Comparison of ENCODE assay signal across 8 cellular contexts in genomic region chr16:72561-73537, GRCh38. TPM values are rescaled to one million over a fixed set of nuclear protein-coding genes. Genes with fewer than 3 reads are reported as not detected.
DNase-seq lines count a peak whose midpoint lies in the region; ATAC-seq, FAIRE-seq and TF ChIP-seq lines count a peak whose summit lies in the region.

A gene with protein sequence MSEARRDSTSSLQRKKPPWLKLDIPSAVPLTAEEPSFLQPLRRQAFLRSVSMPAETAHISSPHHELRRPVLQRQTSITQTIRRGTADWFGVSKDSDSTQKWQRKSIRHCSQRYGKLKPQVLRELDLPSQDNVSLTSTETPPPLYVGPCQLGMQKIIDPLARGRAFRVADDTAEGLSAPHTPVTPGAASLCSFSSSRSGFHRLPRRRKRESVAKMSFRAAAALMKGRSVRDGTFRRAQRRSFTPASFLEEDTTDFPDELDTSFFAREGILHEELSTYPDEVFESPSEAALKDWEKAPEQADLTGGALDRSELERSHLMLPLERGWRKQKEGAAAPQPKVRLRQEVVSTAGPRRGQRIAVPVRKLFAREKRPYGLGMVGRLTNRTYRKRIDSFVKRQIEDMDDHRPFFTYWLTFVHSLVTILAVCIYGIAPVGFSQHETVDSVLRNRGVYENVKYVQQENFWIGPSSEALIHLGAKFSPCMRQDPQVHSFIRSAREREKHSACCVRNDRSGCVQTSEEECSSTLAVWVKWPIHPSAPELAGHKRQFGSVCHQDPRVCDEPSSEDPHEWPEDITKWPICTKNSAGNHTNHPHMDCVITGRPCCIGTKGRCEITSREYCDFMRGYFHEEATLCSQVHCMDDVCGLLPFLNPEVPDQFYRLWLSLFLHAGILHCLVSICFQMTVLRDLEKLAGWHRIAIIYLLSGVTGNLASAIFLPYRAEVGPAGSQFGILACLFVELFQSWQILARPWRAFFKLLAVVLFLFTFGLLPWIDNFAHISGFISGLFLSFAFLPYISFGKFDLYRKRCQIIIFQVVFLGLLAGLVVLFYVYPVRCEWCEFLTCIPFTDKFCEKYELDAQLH (minus strand): TSS chr16:72631. CDS start chr16:65015, 7,616 bp downstream.

- POLR2A ChIA-PET in PC-9 (lab: Charles Lee; ENCODE audit: unreplicated experiment): no interaction called here

- peaks cover 34% of the 10 kb centered on the region; the same call in 1 of the 2 replicates for H3F3A ChIP-seq in PC-9 (ENCODE audit: insufficient read depth, low read depth)

- ATAC-seq in right lobe of liver (peak; percentile 73 to 83 (median 79)), HG03457 (IDR thresholded peaks at IDR 0.05; ENCODE audit: unreplicated experiment) (no peak), GM21576 (IDR thresholded peaks at IDR 0.05; ENCODE audit: unreplicated experiment) (no peak)

- peak within 1 kb of the TSS; percentile 92 for H3K4me2 ChIP-seq in PC-9

- H2AFZ ChIP-seq in PC-9: peak within 1 kb of the TSS; percentile 70

- H3K9me3 ChIP-seq in PC-9 (ENCODE audit: insufficient read depth, low read depth): no peaks in the 10 kb centered on the region
- no peaks in the 10 kb centered on the region for H3K9me3 ChIP-seq in duodenal mucosa (ENCODE audit: control insufficient read depth in 1 of 2, low read length in 2 of 2)
- no peaks in the 10 kb centered on the region for H3K9me3 ChIP-seq in right lobe of liver

- H3K36me3 ChIP-seq in PC-9 (ENCODE audit: low read depth) (no peaks in the 10 kb centered on the region), duodenal mucosa (ENCODE audit: control insufficient read depth in 1 of 2, insufficient read depth in 2 of 2, low read length in 2 of 2) (no peaks in the 10 kb centered on the region), right lobe of liver (no peaks in the 10 kb centered on the region)

- peaks cover 45% of the 10 kb centered on the region for H3K4me1 ChIP-seq in PC-9 (replicated peaks; ENCODE audit: insufficient read depth)
- H3K4me1 ChIP-seq in duodenal mucosa (ENCODE audit: control insufficient read depth in 1 of 2, insufficient read depth in 2 of 2, low read length in 2 of 2): peaks cover 34 to 35% of the 10 kb centered on the region in 2 donors
- peaks cover 0 to 26% (median 10%) of the 10 kb centered on the region in 4 donors for H3K4me1 ChIP-seq in right lobe of liver

- TF ChIP-seq CTCF in PC-9 (conservative IDR thresholded peaks at IDR 0.05) (no peak), right lobe of liver (IDR thresholded peaks at IDR 0.05) (no peak)

- H3K4me3 ChIP-seq in PC-9 (peak within 1 kb of the TSS; percentile 78), duodenal mucosa (ENCODE audit: low read depth in 1 of 2, low read length in 2 of 2) (peak within 1 kb of the TSS; percentile 64 to 65), right lobe of liver (peak within 1 kb of the TSS; percentile 54 to 70 (median 64))

- no TSS peak for BruUV-seq in PC-9 (replicated peaks; lab: Mats Ljungman, UMichigan)

- WGBS in right lobe of liver (ENCODE audit: insufficient coverage, low coverage, low lambda C conversion rate, missing lambda C conversion rate): 70% methylated on average over 12 of the region's 62 CpGs

- no peaks in the 10 kb centered on the region for H3K9me2 ChIP-seq in PC-9 (ENCODE audit: insufficient read depth)

- H3K79me2 ChIP-seq in PC-9 (ENCODE audit: low read depth): peaks cover 3% of the 10 kb centered on the region; the same call in 1 of the 2 replicates

- intact Hi-C loops in PC-9 (cut with micrococcal nuclease; ENCODE audit: unreplicated experiment): no loop called here
- intact Hi-C loops in right lobe of liver (cut with DNase I): no loop called here

- H3K9ac ChIP-seq in duodenal mucosa (ENCODE audit: low read depth in 1 of 2, low read length in 2 of 2): peak within 1 kb of the TSS in 1 of 2 donors; percentile 43

- no peak for FAIRE-seq in GM12892 (lab: Jason Lieb, UNC)

- no peaks in the 10 kb centered on the region for H4K20me1 ChIP-seq in PC-9 (ENCODE audit: insufficient read depth)

- H3K27ac ChIP-seq in PC-9 (peak within 1 kb of the TSS; percentile 46), duodenal mucosa (ENCODE audit: low read depth, low read length) (no peak within 1 kb of the TSS), right lobe of liver (peak within 1 kb of the TSS; percentile 47 to 60 (median 47)), temporal lobe (ENCODE audit: low read depth, low read length) (peak within 1 kb of the TSS; percentile 27)

- H3K27me3 ChIP-seq in PC-9 (ENCODE audit: insufficient read depth, low read depth) (no peaks in the 10 kb centered on the region), duodenal mucosa (ENCODE audit: control insufficient read depth in 1 of 2, insufficient read depth in 2 of 2, low read length in 2 of 2) (peaks cover 0 to 6% of the 10 kb centered on the region in 2 donors), right lobe of liver (no peaks in the 10 kb centered on the region)

- CTCF ChIA-PET in PC-9 (lab: Charles Lee): no interaction called here

- TF ChIP-seq POLR2A in GM12892 (IDR thresholded peaks at IDR 0.05; ENCODE audit: low read depth, low read length) (no peak), right lobe of liver (IDR thresholded peaks at IDR 0.05) (peak; percentile 26)

- DNase-seq in GM12892 (ENCODE audit: insufficient read length) (peak; percentile 60), PC-9 (peak in 1 of 2 experiments; percentile 75), right lobe of liver (peak in 2 of 3 donors; percentile 68 to 76), DMS153 (lab: John Stamatoyannopoulos, UW) (no peak)

RNA-seq across cellular contexts. Expression of the gene that starts here (rescaled TPM):
- 1.5 TPM for polyA plus RNA-seq in GM12892 (2012; ENCODE audit: missing spikeins)
- total RNA-seq in PC-9 (2021) (51.4 and 62.9 TPM in 2 replicates), right lobe of liver (10 to 100 TPM in 1 of 6 experiments, 1 to 10 TPM in 5; 5.0 to 14.3 (median 7.1) TPM), temporal lobe (0.98 TPM)

Comparison
In these comparisons a context has a peak if more than half of its experiments do, and no peak if none do; other contexts are left out.
1. ATAC-seq: peak in right lobe of liver (4 of 4); none in HG03457 (single experiment) and GM21576 (single experiment).
2. Peak in every context shown above with its lines, with median percentiles within 50 percentile points of each other: H3K4me3 ChIP-seq.